ENCODE assay signal across 16 cellular contexts in the genomic region with DNA sequence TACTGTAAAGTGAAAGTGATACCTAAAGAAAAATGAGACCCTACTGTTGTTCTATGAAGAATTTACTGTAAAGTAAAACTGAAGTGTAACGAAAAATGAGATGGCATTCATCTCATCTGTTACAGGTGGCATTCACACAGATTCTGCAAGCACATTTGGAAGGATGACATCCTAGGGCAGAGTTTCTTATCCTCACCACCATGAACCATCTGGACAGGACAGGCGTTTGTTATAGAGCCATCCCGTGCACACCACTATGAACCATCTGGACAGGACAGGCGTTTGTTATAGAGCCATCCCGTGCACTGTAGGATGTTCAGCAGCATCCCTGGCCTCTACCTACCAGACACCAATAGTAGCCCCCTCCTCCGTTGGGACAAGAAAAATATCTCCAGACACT.
A peak's percentile ranks its signal among the peaks of the same experiment; 100 is the strongest.
DNase-seq lines count a peak whose midpoint lies in the region; ATAC-seq and TF ChIP-seq lines count a peak whose summit lies in the region.
"Had no signal": no experiment of that assay in that cellular context is flagged by ENCODE, and none has a peak within 500 bp of the region (broad histone marks: within the 10 kb centered on the region; RNA-seq: fewer than 3 reads in every experiment).

No MANE protein-coding gene starts in this region.

- H2BK12ac ChIP-seq in mesenchymal stem cell (ENCODE audit: low read length in 2 of 2) = no peak overlapping the region

- H4K91ac ChIP-seq in IMR-90 (ENCODE audit: insufficient read depth, low read depth, low read length) = no peak overlapping the region
- no peak overlapping the region for H4K91ac ChIP-seq in mesenchymal stem cell (ENCODE audit: low read length)

- H3K23ac ChIP-seq in IMR-90 (ENCODE audit: low read depth, low read length) (no peak overlapping the region), mesenchymal stem cell (ENCODE audit: low read length in 2 of 2) (no peak overlapping the region)

- H3K27ac ChIP-seq in HEK293 (ENCODE audit: extremely low read depth, low read depth, low read length) (no peak overlapping the region), IMR-90 (ENCODE audit: insufficient read depth, low read length) (no peak overlapping the region), endodermal cell (ENCODE audit: low read depth, low read length) (no peak overlapping the region), mesenchymal stem cell (ENCODE audit: low read length, poor library complexity, severe bottlenecking) (no peak overlapping the region)
- H3K27ac ChIP-seq: A549, C4-2B, GM23248 had no signal

- no peak for TF ChIP-seq POLR2A in IMR-90 (IDR thresholded peaks at IDR 0.05; ENCODE audit: low read depth, low read length)

- POLR2A ChIA-PET in HEK293 (lab: Yijun Ruan, JAX) = no interaction called here
- POLR2A ChIA-PET in IMR-90 (lab: Charles Lee; ENCODE audit: unreplicated experiment) = no interaction called here

- 83% methylated on average over 1 of the region's 6 CpGs; no CpG with 5 or more reads in 1 of the 2 experiments for WGBS in IMR-90 (ENCODE audit: extremely low coverage in 2 of 2, insufficient read length in 1 of 2), 2 experiments
- WGBS in endodermal cell (ENCODE audit: insufficient coverage in 1 of 2, insufficient read length in 1 of 2), 2 experiments = 93% methylated on average over 6 of the region's 6 CpGs
- WGBS in mesenchymal stem cell = 82% methylated on average over 6 of the region's 6 CpGs

- no peaks in the 10 kb centered on the region for H3K36me3 Mint-ChIP-seq in endodermal cell (ENCODE audit: low read depth)
- H3K36me3 Mint-ChIP-seq in glutamatergic neuron (ENCODE audit: unreplicated experiment) = no peaks in the 10 kb centered on the region

- H3K4me3 ChIP-seq in HEK293 (ENCODE audit: low read depth, low read length) (no peak overlapping the region), IMR-90 (ENCODE audit: insufficient read depth, low read depth, low read length) (no peak overlapping the region), endodermal cell (ENCODE audit: low read length) (no peak overlapping the region), mesenchymal stem cell (ENCODE audit: insufficient read depth in 1 of 2, low read depth in 1 of 2, low read length in 2 of 2) (no peak overlapping the region)
- H3K4me3 ChIP-seq: A549, GM23248, HAP-1, K562 had no signal

- H3K4me1 ChIP-seq in HEK293 (ENCODE audit: control insufficient read depth, insufficient read depth, low read length) = no peaks in the 10 kb centered on the region; the same call in 1 of the 2 replicates
- H3K4me1 ChIP-seq in IMR-90 (ENCODE audit: control insufficient read depth, insufficient read depth, low read length) = peaks cover 2% of the 10 kb centered on the region; the same call in 1 of the 2 replicates
- no peaks in the 10 kb centered on the region for H3K4me1 ChIP-seq in endodermal cell (ENCODE audit: control insufficient read depth, insufficient read depth, low read length)
- H3K4me1 ChIP-seq in mesenchymal stem cell (ENCODE audit: control insufficient read depth, insufficient read depth, low read depth, low read length) = peaks cover 3% of the 10 kb centered on the region
- H3K4me1 ChIP-seq: HAP-1 had no signal

- dilution Hi-C loops in IMR-90 (cut with HindIII; ENCODE audit: low sequenced_read_pairs, unreplicated experiment) = no loop called here

- H4K8ac ChIP-seq in IMR-90 (ENCODE audit: low read depth in 2 of 2, low read length in 2 of 2) (no peak overlapping the region), mesenchymal stem cell (ENCODE audit: low read length) (no peak overlapping the region)

- H3K56ac ChIP-seq in IMR-90 (ENCODE audit: extremely low read depth, insufficient read depth, low read length) = no peak overlapping the region

- CTCF ChIA-PET in HEK293 (lab: Yijun Ruan, JAX) (no interaction called here), IMR-90 (lab: Yijun Ruan, JAX) (interaction anchor here (0.6 kb wide), 1 partner anchor 9 kb away, joined by 3 read pairs; no protein-coding TSS in a partner anchor)

- H3K4ac ChIP-seq in IMR-90 (ENCODE audit: low read depth, low read length) (no peak overlapping the region), mesenchymal stem cell (ENCODE audit: low read depth in 1 of 2, low read length in 2 of 2) (no peak overlapping the region)

- TF ChIP-seq RAD21 in IMR-90 (IDR thresholded peaks at IDR 0.05; ENCODE audit: low read length) = no peak

- no TSS peak for BruUV-seq in IMR-90 (replicated peaks; lab: Mats Ljungman, UMichigan)

- DNase-seq in IMR-90 = no peak
- peak; percentile 37 for DNase-seq in NCI-H2171 treated with DMSO at 0.1 percent for 48 hours (lab: John Stamatoyannopoulos, UW)
- DNase-seq in cerebellar cortex (ENCODE audit: low spot score) = peak; percentile 70
- DNase-seq in endodermal cell = no peak
- no peak for DNase-seq in mesenchymal stem cell
- no peak for DNase-seq in glutamatergic neuron
- DNase-seq: AML-193; CD4-positive, alpha-beta memory T cell; DMS53; GDM1; GM23248 had no signal

- H3K9me3 Mint-ChIP-seq in endodermal cell (no peaks in the 10 kb centered on the region), glutamatergic neuron (ENCODE audit: unreplicated experiment) (no peaks in the 10 kb centered on the region)
- H3K9me3 Mint-ChIP-seq: CD4-positive, alpha-beta memory T cell had no signal

- H2BK15ac ChIP-seq in IMR-90 (ENCODE audit: low read depth, low read length) = 0 out of 3 replicates have a peak overlapping the region, but pooled peaks have one; percentile 39
- no peak overlapping the region for H2BK15ac ChIP-seq in mesenchymal stem cell (ENCODE audit: low read depth, poor library complexity, severe bottlenecking)

- H2BK120ac ChIP-seq in IMR-90 (ENCODE audit: low read depth, low read length) (peak overlapping the region; percentile 3; the same call in 1 of the 2 replicates), mesenchymal stem cell (ENCODE audit: low read depth, low read length) (no peak overlapping the region)

- no peak overlapping the region for H2BK20ac ChIP-seq in IMR-90 (ENCODE audit: low read depth, low read length)

- in situ Hi-C loops in IMR-90 (cut with MboI; ENCODE audit: low sequenced_read_pairs) = no loop called here

- H3K27me3 ChIP-seq in IMR-90 (ENCODE audit: control insufficient read depth, insufficient read depth, low read length) = no peaks in the 10 kb centered on the region
- H3K27me3 ChIP-seq in endodermal cell (ENCODE audit: control insufficient read depth, insufficient read depth, low read length, poor library complexity, severe bottlenecking) = no peaks in the 10 kb centered on the region
- H3K27me3 ChIP-seq in mesenchymal stem cell (ENCODE audit: control insufficient read depth in 1 of 2, insufficient read depth in 1 of 2, low read length in 2 of 2) = no peaks in the 10 kb centered on the region

- no peaks in the 10 kb centered on the region for H3K27me3 Mint-ChIP-seq in endodermal cell (ENCODE audit: insufficient read depth)
- peaks cover 5% of the 10 kb centered on the region for H3K27me3 Mint-ChIP-seq in glutamatergic neuron (ENCODE audit: unreplicated experiment)
- H3K27me3 Mint-ChIP-seq: CD4-positive, alpha-beta memory T cell had no signal

- no peak overlapping the region for H2AFZ ChIP-seq in IMR-90 (replicated peaks; ENCODE audit: low read length, poor library complexity)
- H2AFZ ChIP-seq in mesenchymal stem cell (ENCODE audit: low read depth, low read length) = no peak overlapping the region
- H2AFZ ChIP-seq: GM23248 had no signal

- H3K18ac ChIP-seq in IMR-90 (ENCODE audit: low read depth, low read length) = no peak overlapping the region
- no peak overlapping the region for H3K18ac ChIP-seq in mesenchymal stem cell (ENCODE audit: low read depth in 1 of 2, low read length in 2 of 2)

- no peaks in the 10 kb centered on the region for H3K79me1 ChIP-seq in IMR-90 (ENCODE audit: low read depth in 1 of 2, low read length in 2 of 2)
- H3K79me1 ChIP-seq in mesenchymal stem cell (replicated peaks; ENCODE audit: low read length, poor library complexity, severe bottlenecking) = peaks cover 2% of the 10 kb centered on the region

- no peak overlapping the region for H3K4me2 ChIP-seq in IMR-90 (ENCODE audit: low read depth, low read length)
- H3K4me2 ChIP-seq in mesenchymal stem cell (ENCODE audit: low read length, poor library complexity, severe bottlenecking) = no peak overlapping the region
- H3K4me2 ChIP-seq: A549 had no signal

- H3K9ac ChIP-seq in IMR-90 (ENCODE audit: low read depth, low read length) (no peak overlapping the region), endodermal cell (ENCODE audit: extremely low read depth, low read length, poor library complexity, severe bottlenecking) (no peak overlapping the region), mesenchymal stem cell (ENCODE audit: low read length) (no peak overlapping the region)
- H3K9ac ChIP-seq: GM23248 had no signal

- H3K27ac Mint-ChIP-seq in endodermal cell (no peak overlapping the region), glutamatergic neuron (ENCODE audit: unreplicated experiment) (no peak overlapping the region)
- H3K27ac Mint-ChIP-seq: CD4-positive, alpha-beta memory T cell had no signal

- no peak for TF ChIP-seq CTCF in HEK293 (tag by site-specific recombination; IDR thresholded peaks at IDR 0.05)
- TF ChIP-seq CTCF in IMR-90 (conservative IDR thresholded peaks at IDR 0.05; ENCODE audit: low read depth, low read length) = no peak
- TF ChIP-seq CTCF in endodermal cell (conservative IDR thresholded peaks at IDR 0.05) = no peak
- no peak for TF ChIP-seq CTCF in glutamatergic neuron (IDR thresholded peaks at IDR 0.05; ENCODE audit: partially characterized antibody, unreplicated experiment)

- H3K4me3 Mint-ChIP-seq in endodermal cell (no peak overlapping the region), glutamatergic neuron (ENCODE audit: unreplicated experiment) (no peak overlapping the region)
- H3K4me3 Mint-ChIP-seq: CD4-positive, alpha-beta memory T cell had no signal

- no peak for ATAC-seq in IMR-90 (ENCODE audit: low read depth)
- ATAC-seq: A549, K562 had no signal

- H2AK5ac ChIP-seq in IMR-90 (ENCODE audit: low read depth, low read length) (peak overlapping the region; percentile 46), mesenchymal stem cell (ENCODE audit: low read length, severe bottlenecking) (no peak overlapping the region)

- H4K20me1 ChIP-seq in IMR-90 (ENCODE audit: insufficient read depth, low read length) = no peaks in the 10 kb centered on the region

- H3K4me1 Mint-ChIP-seq in endodermal cell (peaks cover under 1% of the 10 kb centered on the region), glutamatergic neuron (ENCODE audit: low read depth, unreplicated experiment) (peaks cover 13% of the 10 kb centered on the region)
- H3K4me1 Mint-ChIP-seq: CD4-positive, alpha-beta memory T cell had no signal

- H2AK9ac ChIP-seq in IMR-90 (replicated peaks; ENCODE audit: low read depth, low read length, poor library complexity) = no peak overlapping the region

- H3K36me3 ChIP-seq in HEK293 (ENCODE audit: control insufficient read depth in 2 of 2, insufficient read depth in 1 of 2, low read length in 2 of 2) = no peaks in the 10 kb centered on the region
- no peaks in the 10 kb centered on the region for H3K36me3 ChIP-seq in IMR-90 (ENCODE audit: control insufficient read depth, insufficient read depth, low read length)
- no peaks in the 10 kb centered on the region for H3K36me3 ChIP-seq in endodermal cell (ENCODE audit: control insufficient read depth, insufficient read depth, low read length)
- no peaks in the 10 kb centered on the region for H3K36me3 ChIP-seq in mesenchymal stem cell (ENCODE audit: control insufficient read depth in 1 of 2, insufficient read depth in 2 of 2, low read depth in 1 of 2, low read length in 2 of 2)
- H3K36me3 ChIP-seq: HAP-1 had no signal

- H4K5ac ChIP-seq in IMR-90 (ENCODE audit: low read depth, low read length) = no peak overlapping the region

- peaks cover under 1% of the 10 kb centered on the region for H3K9me1 ChIP-seq in IMR-90 (ENCODE audit: insufficient read depth, low read length)

- H3K14ac ChIP-seq in IMR-90 (replicated peaks; ENCODE audit: low read depth, low read length) (no peak overlapping the region), mesenchymal stem cell (ENCODE audit: low read length in 2 of 2) (no peak overlapping the region)

- H2BK5ac ChIP-seq in IMR-90 (ENCODE audit: low read depth, low read length, poor library complexity, severe bottlenecking) = no peak overlapping the region
- no peak overlapping the region for H2BK5ac ChIP-seq in mesenchymal stem cell (ENCODE audit: low read depth, low read length, poor library complexity, severe bottlenecking)

- intact Hi-C loops in IMR-90 (cut with micrococcal nuclease) = loop anchor here (5.0 kb wide), 1 partner anchor 338 kb away; no protein-coding TSS in a partner anchor

- H3K9me3 ChIP-seq in HEK293 (ENCODE audit: control insufficient read depth, insufficient read depth, low read depth, low read length) = no peaks in the 10 kb centered on the region
- H3K9me3 ChIP-seq in IMR-90 (ENCODE audit: control insufficient read depth, insufficient read depth, low read length) = no peaks in the 10 kb centered on the region
- no peaks in the 10 kb centered on the region for H3K9me3 ChIP-seq in endodermal cell (ENCODE audit: control insufficient read depth, low read length)
- no peaks in the 10 kb centered on the region for H3K9me3 ChIP-seq in mesenchymal stem cell (ENCODE audit: control insufficient read depth, low read length)
- H3K9me3 ChIP-seq: A549, HAP-1 had no signal

Comparison
In these comparisons a context has a peak if more than half of its experiments do, and no peak if none do; other contexts are left out.
1. DNase-seq: peak in NCI-H2171 treated with DMSO at 0.1 percent for 48 hours (single experiment) and cerebellar cortex (single experiment); none in IMR-90 (single experiment), endodermal cell (single experiment), mesenchymal stem cell (single experiment) and glutamatergic neuron (single experiment).